In the genomic region with DNA sequence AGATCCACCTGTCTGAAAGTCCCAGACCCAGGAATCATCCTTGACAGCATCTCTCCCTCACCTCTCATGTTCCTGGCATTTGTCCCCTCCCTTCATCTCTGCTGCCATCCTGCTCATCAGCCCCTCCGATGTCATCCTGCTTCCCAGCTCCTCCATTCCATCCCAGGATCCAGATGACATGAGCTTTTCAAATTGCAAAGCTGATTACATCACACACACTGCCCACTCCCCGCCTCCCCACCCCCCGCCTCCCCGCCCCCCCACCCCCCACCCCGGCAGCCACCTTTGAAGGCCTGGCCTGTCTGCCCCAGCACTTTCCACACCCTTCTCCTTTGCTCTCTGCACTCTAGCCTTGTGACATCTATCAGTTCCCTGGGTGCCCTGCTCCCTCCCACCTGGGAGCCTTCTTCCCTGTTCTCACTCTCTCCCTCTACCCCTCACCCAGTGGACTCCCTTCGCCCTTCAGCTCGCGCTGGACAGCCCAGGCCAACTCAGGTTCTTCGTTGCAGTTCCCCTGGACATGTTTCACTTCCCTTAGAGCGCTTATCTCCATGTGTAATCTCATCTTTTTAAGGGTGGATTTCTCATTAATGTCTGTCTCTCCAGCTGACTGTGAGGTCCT, we compare ENCODE assay signal across 12 cellular contexts.
DNase-seq lines count a peak whose midpoint lies in the region; ATAC-seq and TF ChIP-seq lines count a peak whose summit lies in the region.
"Had no signal": no experiment of that assay in that cellular context is flagged by ENCODE, and none has a peak within 500 bp of the region (broad histone marks: within the 10 kb centered on the region; RNA-seq: fewer than 3 reads in every experiment).

No MANE protein-coding gene starts in this region.

- TF ChIP-seq CTCF in nephron (IDR thresholded peaks at IDR 0.05; ENCODE audit: unreplicated experiment in 3 of 3) = no peak

- no peaks in the 10 kb centered on the region for H3K27me3 ChIP-seq in BLaER1 treated with 17β-estradiol and CSF1 and Interleukin-3, amounts not matched to agents 10 nM and 100 nM
- H3K27me3 ChIP-seq in H7 (ENCODE audit: control insufficient read depth, insufficient read depth, low read length) = no peaks in the 10 kb centered on the region

- H3K9ac ChIP-seq in BLaER1 treated with 17β-estradiol and CSF1 and Interleukin-3, amounts not matched to agents 10 nM and 100 nM = peak overlapping the region in 10 of 11 experiments; percentile 49 to 90 (median 84); a peak in 14 of 22 replicates
- H3K9ac ChIP-seq: SK-N-SH had no signal

- no peaks in the 10 kb centered on the region for H3K9me3 ChIP-seq in BLaER1 treated with 17β-estradiol and CSF1 and Interleukin-3, amounts not matched to agents 10 nM and 100 nM (replicated peaks in 1 of 11)
- H3K9me3 ChIP-seq: SK-N-SH had no signal

- H4K20me1 ChIP-seq in BLaER1 treated with 17β-estradiol and CSF1 and Interleukin-3, amounts not matched to agents 10 nM and 100 nM = no peaks in the 10 kb centered on the region

- H3K4me3 ChIP-seq in BLaER1 treated with 17β-estradiol and CSF1 and Interleukin-3, amounts not matched to agents 10 nM and 100 nM = no peak overlapping the region
- no peak overlapping the region for H3K4me3 ChIP-seq in H7 (ENCODE audit: insufficient read depth, low read depth, low read length)

- H3K4me2 ChIP-seq in BLaER1 treated with 17β-estradiol and CSF1 and Interleukin-3, amounts not matched to agents 10 nM and 100 nM = peak overlapping the region; percentile 77 to 98 (median 95)
- H3K4me2 ChIP-seq: SK-N-SH had no signal

- H3K27me3 Mint-ChIP-seq in activated naive CD8-positive, alpha-beta T cell = no peaks in the 10 kb centered on the region
- no peaks in the 10 kb centered on the region for H3K27me3 Mint-ChIP-seq in nephron (ENCODE audit: low read depth)

- peak; percentile 67 for DNase-seq in H7
- DNase-seq in DMS153 (lab: John Stamatoyannopoulos, UW) = no peak
- no peak for DNase-seq in NCI-H146 (lab: John Stamatoyannopoulos, UW)
- DNase-seq: activated CD4-positive, alpha-beta T cell treated with anti-CD3 and anti-CD28 coated beads for 48 hours; NCI-H1048; NCI-H69; SK-N-SH had no signal

- peaks cover 10% of the 10 kb centered on the region for H3K36me3 Mint-ChIP-seq in activated naive CD8-positive, alpha-beta T cell
- peaks cover 34% of the 10 kb centered on the region for H3K36me3 Mint-ChIP-seq in nephron (ENCODE audit: low read depth)

- ATAC-seq in HG03457 (IDR thresholded peaks at IDR 0.05; ENCODE audit: unreplicated experiment) = no peak
- no peak for ATAC-seq in GM21737 (IDR thresholded peaks at IDR 0.05; ENCODE audit: unreplicated experiment)

- peaks cover 60 to 74% (median 64%) of the 10 kb centered on the region in 10 experiments for H3K4me1 ChIP-seq in BLaER1 treated with 17β-estradiol and CSF1 and Interleukin-3, amounts not matched to agents 10 nM and 100 nM

- peak overlapping the region; percentile 69 for H3K27ac Mint-ChIP-seq in activated naive CD8-positive, alpha-beta T cell
- peak overlapping the region; percentile 13 to 45 (median 23) for H3K27ac Mint-ChIP-seq in nephron

- H3K27ac ChIP-seq in BLaER1 treated with 17β-estradiol and CSF1 and Interleukin-3, amounts not matched to agents 10 nM and 100 nM = peak overlapping the region; percentile 68 to 97 (median 92); a peak in 21 of 22 replicates

- peaks cover 75% of the 10 kb centered on the region for H3K4me1 Mint-ChIP-seq in activated naive CD8-positive, alpha-beta T cell (ENCODE audit: low read depth)
- H3K4me1 Mint-ChIP-seq in nephron = peaks cover 57% of the 10 kb centered on the region

- peaks cover 19 to 38% (median 26%) of the 10 kb centered on the region in 11 experiments; a peak in 21 of 22 replicates for H3K36me3 ChIP-seq in BLaER1 treated with 17β-estradiol and CSF1 and Interleukin-3, amounts not matched to agents 10 nM and 100 nM
- no peaks in the 10 kb centered on the region; the same call in none of the 2 replicates for H3K36me3 ChIP-seq in H7 (replicated peaks; ENCODE audit: control insufficient read depth, insufficient read depth, low read length)

- no peaks in the 10 kb centered on the region for H3K9me3 Mint-ChIP-seq in activated naive CD8-positive, alpha-beta T cell (ENCODE audit: low read depth)
- H3K9me3 Mint-ChIP-seq in nephron = no peaks in the 10 kb centered on the region

- H3K4me3 Mint-ChIP-seq in activated naive CD8-positive, alpha-beta T cell = peak overlapping the region; percentile 68
- no peak overlapping the region for H3K4me3 Mint-ChIP-seq in nephron
